8 cellular contexts compared by ENCODE assay signal in the genomic region with DNA sequence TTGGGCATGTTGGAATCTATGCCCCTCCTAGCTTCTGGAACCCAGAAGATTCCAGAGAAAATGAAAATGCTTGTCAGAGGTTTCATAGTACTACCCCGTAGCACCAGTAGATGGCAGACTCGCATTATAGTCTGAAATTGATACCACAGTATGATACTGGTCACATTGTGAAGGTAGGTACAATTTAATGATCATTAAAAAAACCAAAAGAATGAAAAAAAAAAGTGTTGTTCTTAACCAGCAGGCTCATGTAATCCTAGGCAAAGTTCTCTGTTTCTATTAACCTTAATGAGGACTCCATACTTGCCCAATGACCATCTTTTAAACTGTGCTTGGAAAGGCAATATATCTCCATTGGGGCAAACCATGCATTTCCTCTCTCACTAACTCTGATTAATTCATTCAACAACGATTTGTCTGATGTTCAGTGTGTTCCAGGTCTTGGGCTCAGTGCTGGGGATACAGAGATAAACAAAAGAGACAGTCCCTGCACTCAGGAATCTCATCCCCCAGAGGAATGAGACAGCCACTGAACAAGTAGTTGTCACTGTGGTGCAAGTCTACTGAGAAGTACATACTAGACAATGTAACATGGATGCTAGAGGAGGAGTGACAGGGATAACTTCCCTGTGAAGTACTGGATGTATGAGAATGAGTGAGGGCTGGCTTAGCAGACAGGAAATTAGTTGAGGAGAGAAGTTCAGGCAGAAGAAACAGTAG.
DNase-seq lines count a peak whose midpoint lies in the region; FAIRE-seq and TF ChIP-seq lines count a peak whose summit lies in the region.

No MANE protein-coding gene starts in this region.

- no peak for FAIRE-seq in small intestine (lab: Jason Lieb, UNC)

- H3K27ac ChIP-seq in angular gyrus (ENCODE audit: low read depth, low read length) (peak overlapping the region; percentile 16), small intestine (ENCODE audit: low read depth in 1 of 2, low read length in 1 of 2) (no peak overlapping the region)

- H3K4me1 ChIP-seq in small intestine (ENCODE audit: control insufficient read depth in 2 of 2, insufficient read depth in 1 of 2, low read depth in 1 of 2, low read length in 1 of 2) = no peaks in the 10 kb centered on the region

- H3K4me3 ChIP-seq in H7 (ENCODE audit: insufficient read depth, low read depth, low read length) = no peak overlapping the region
- no peak overlapping the region for H3K4me3 ChIP-seq in LNCaP clone FGC (ENCODE audit: low read depth, low read length)
- no peak overlapping the region for H3K4me3 ChIP-seq in small intestine (ENCODE audit: low read depth in 1 of 2, low read length in 2 of 2)

- no peaks in the 10 kb centered on the region for H3K9me3 ChIP-seq in small intestine (ENCODE audit: control insufficient read depth, low read depth)

- H3K27me3 ChIP-seq in H7 (ENCODE audit: control insufficient read depth, insufficient read depth, low read length) (no peaks in the 10 kb centered on the region), small intestine (ENCODE audit: control insufficient read depth in 2 of 2, insufficient read depth in 2 of 2, low read length in 2 of 2) (no peaks in the 10 kb centered on the region)

- peak; percentile 81 for TF ChIP-seq CTCF in LNCaP clone FGC (IDR thresholded peaks at IDR 0.05; ENCODE audit: control insufficient read depth, extremely low read depth, insufficient read depth)

- DNase-seq in activated CD4-positive, alpha-beta T cell treated with anti-CD3 and anti-CD28 coated beads for 48 hours = peak; percentile 24
- no peak for DNase-seq in activated CD4-positive, alpha-beta T cell treated with anti-CD3 and anti-CD28 coated beads, Interleukin-2, amount 50 U/mL, for 1 hour
- DNase-seq in H7 (peak; percentile 17), LNCaP clone FGC (ENCODE audit: low read depth) (no peak), hippocampal formation (lab: John Stamatoyannopoulos, UW) (peak; percentile 49 to 59), small intestine (peak; percentile 60), NOMO-1 treated with dmso at 0.1 percent for 144 hours (lab: John Stamatoyannopoulos, UW; ENCODE audit: unreplicated experiment) (no peak)

- H3K36me3 ChIP-seq in H7 (replicated peaks; ENCODE audit: control insufficient read depth, insufficient read depth, low read length) (no peaks in the 10 kb centered on the region), small intestine (ENCODE audit: control insufficient read depth in 2 of 2, insufficient read depth in 2 of 2, low read length in 2 of 2) (no peaks in the 10 kb centered on the region)

- WGBS in small intestine, 3 donors = 2 to 11% (median 2%) methylated on average over 3 of the region's 3 CpGs

Comparison
In these comparisons a context has a peak if more than half of its experiments do, and no peak if none do; other contexts are left out.
1. DNase-seq: peak in activated CD4-positive, alpha-beta T cell treated with anti-CD3 and anti-CD28 coated beads for 48 hours (single experiment), H7 (single experiment), hippocampal formation (2 of 2) and small intestine (single experiment); none in activated CD4-positive, alpha-beta T cell treated with anti-CD3 and anti-CD28 coated beads, Interleukin-2, amount 50 U/mL, for 1 hour (single experiment), LNCaP clone FGC (single experiment) and NOMO-1 treated with dmso at 0.1 percent for 144 hours (single experiment).